15 cellular contexts compared by ENCODE assay signal in the genomic region with DNA sequence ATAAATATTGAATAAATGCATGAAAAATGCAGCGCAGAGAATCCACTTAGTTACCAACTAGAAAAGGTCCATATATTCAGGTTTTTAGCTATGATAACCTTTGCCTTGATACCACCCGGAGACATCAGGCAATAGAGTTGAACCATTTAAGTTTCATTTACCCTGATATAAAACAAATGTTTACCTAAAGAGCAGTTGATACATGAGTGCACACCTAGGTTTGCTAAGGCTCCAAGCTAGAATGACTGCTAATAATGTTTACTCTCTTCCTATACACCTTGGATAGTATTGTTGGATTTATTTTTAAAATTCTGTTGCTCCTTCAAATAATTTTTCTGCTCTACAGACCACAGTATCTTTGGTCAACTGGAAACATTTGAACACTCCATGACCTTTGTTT.
A peak's percentile ranks its signal among the peaks of the same experiment; 100 is the strongest.
DNase-seq lines count a peak whose midpoint lies in the region; ATAC-seq and TF ChIP-seq lines count a peak whose summit lies in the region.
"Had no signal": no experiment of that assay in that cellular context is flagged by ENCODE, and none has a peak within 500 bp of the region (broad histone marks: within the 10 kb centered on the region; RNA-seq: fewer than 3 reads in every experiment).

No MANE protein-coding gene starts in this region.

- no peak overlapping the region for H3K27ac ChIP-seq in right cardiac atrium (ENCODE audit: low read length)
- H3K27ac ChIP-seq: HL-60 had no signal

- intact Hi-C loops in left colon (cut with DNase I, micrococcal nuclease): no loop called here
- intact Hi-C loops in right cardiac atrium (cut with DNase I): no loop called here

- H3K27ac Mint-ChIP-seq in activated T-cell treated with anti-CD3 and anti-CD28 coated beads, Interleukin-2, amount 50 U/mL, for 72 hours: peak overlapping the region; percentile 12
- no peak overlapping the region for H3K27ac Mint-ChIP-seq in mesothelial cell of epicardium
- H3K27ac Mint-ChIP-seq: CD14-positive monocyte; CD8-positive, alpha-beta T cell; HFFc6 had no signal

- no peaks in the 10 kb centered on the region for H3K4me1 ChIP-seq in right cardiac atrium (ENCODE audit: control insufficient read depth, insufficient read depth, low read length)

- H3K27me3 Mint-ChIP-seq in activated T-cell treated with anti-CD3 and anti-CD28 coated beads, Interleukin-2, amount 50 U/mL, for 72 hours (ENCODE audit: low read depth): no peaks in the 10 kb centered on the region
- H3K27me3 Mint-ChIP-seq in activated T-cell treated with anti-CD3 and anti-CD28 coated beads, Interleukin-2, amount 50 U/mL, for 4 hours (ENCODE audit: low read depth): no peaks in the 10 kb centered on the region
- no peaks in the 10 kb centered on the region for H3K27me3 Mint-ChIP-seq in mesothelial cell of epicardium (ENCODE audit: low read depth)

- no peaks in the 10 kb centered on the region for H3K27me3 ChIP-seq in right cardiac atrium (ENCODE audit: control insufficient read depth, insufficient read depth)

- ATAC-seq in activated T-cell treated with anti-CD3 and anti-CD28 coated beads, Interleukin-2, amount 50 U/mL, for 72 hours (replicated peaks in 1 of 2): no peak
- ATAC-seq in activated T-cell treated with anti-CD3 and anti-CD28 coated beads, Interleukin-2, amount 50 U/mL, for 4 hours: no peak
- ATAC-seq in left colon (peak; percentile 72), right cardiac atrium (no peak)
- ATAC-seq: CD8-positive, alpha-beta T cell had no signal

- WGBS in right cardiac atrium: 90% methylated on average over 2 of the region's 2 CpGs

- peaks cover 7 to 9% of the 10 kb centered on the region in 2 donors for H3K9me3 Mint-ChIP-seq in activated T-cell treated with anti-CD3 and anti-CD28 coated beads, Interleukin-2, amount 50 U/mL, for 72 hours
- peaks cover 20% of the 10 kb centered on the region for H3K9me3 Mint-ChIP-seq in activated T-cell treated with anti-CD3 and anti-CD28 coated beads, Interleukin-2, amount 50 U/mL, for 4 hours
- peaks cover 10% of the 10 kb centered on the region for H3K9me3 Mint-ChIP-seq in mesothelial cell of epicardium

- no peak for DNase-seq in activated T-cell treated with anti-CD3 and anti-CD28 coated beads, Interleukin-2, amount 50 U/mL, for 72 hours
- DNase-seq in activated T-cell treated with anti-CD3 and anti-CD28 coated beads, Interleukin-2, amount 50 U/mL, for 4 hours: no peak
- DNase-seq in NCI-H69 (lab: John Stamatoyannopoulos, UW) (peak; percentile 18), left colon (no peak), right cardiac atrium (no peak), cerebellar cortex (ENCODE audit: low spot score) (no peak), mesothelial cell of epicardium (ENCODE audit: low spot score in 2 of 2, unreplicated experiment in 2 of 2) (no peak)
- DNase-seq: CD8-positive, alpha-beta T cell; COR-L47; DMS79; EL; HCEC 1CT; HFFc6 had no signal

- H3K4me1 Mint-ChIP-seq in activated T-cell treated with anti-CD3 and anti-CD28 coated beads, Interleukin-2, amount 50 U/mL, for 72 hours (ENCODE audit: low read depth): no peaks in the 10 kb centered on the region
- H3K4me1 Mint-ChIP-seq in activated T-cell treated with anti-CD3 and anti-CD28 coated beads, Interleukin-2, amount 50 U/mL, for 4 hours (ENCODE audit: low read depth): no peaks in the 10 kb centered on the region
- H3K4me1 Mint-ChIP-seq in mesothelial cell of epicardium: peaks cover 1% of the 10 kb centered on the region
- H3K4me1 Mint-ChIP-seq: CD14-positive monocyte had no signal

- no peaks in the 10 kb centered on the region for H3K36me3 Mint-ChIP-seq in activated T-cell treated with anti-CD3 and anti-CD28 coated beads, Interleukin-2, amount 50 U/mL, for 72 hours (ENCODE audit: insufficient read depth in 2 of 2)
- no peaks in the 10 kb centered on the region for H3K36me3 Mint-ChIP-seq in activated T-cell treated with anti-CD3 and anti-CD28 coated beads, Interleukin-2, amount 50 U/mL, for 4 hours (ENCODE audit: insufficient read depth)
- no peaks in the 10 kb centered on the region for H3K36me3 Mint-ChIP-seq in mesothelial cell of epicardium
- H3K36me3 Mint-ChIP-seq: CD14-positive monocyte; CD8-positive, alpha-beta T cell had no signal

- H3K9me3 ChIP-seq in right cardiac atrium (ENCODE audit: control insufficient read depth, low read length): no peaks in the 10 kb centered on the region

- TF ChIP-seq CTCF in mesothelial cell of epicardium (IDR thresholded peaks at IDR 0.05; ENCODE audit: unreplicated experiment): no peak

- no peak overlapping the region for H3K4me3 Mint-ChIP-seq in activated T-cell treated with anti-CD3 and anti-CD28 coated beads, Interleukin-2, amount 50 U/mL, for 72 hours
- H3K4me3 Mint-ChIP-seq in activated T-cell treated with anti-CD3 and anti-CD28 coated beads, Interleukin-2, amount 50 U/mL, for 4 hours: no peak overlapping the region
- H3K4me3 Mint-ChIP-seq in mesothelial cell of epicardium: no peak overlapping the region
- H3K4me3 Mint-ChIP-seq: CD14-positive monocyte; CD8-positive, alpha-beta T cell; HFFc6 had no signal

- H3K4me3 ChIP-seq in right cardiac atrium (ENCODE audit: low read length): no peak overlapping the region
